Comparison of ENCODE assay signal across 10 cellular contexts in the genomic region with DNA sequence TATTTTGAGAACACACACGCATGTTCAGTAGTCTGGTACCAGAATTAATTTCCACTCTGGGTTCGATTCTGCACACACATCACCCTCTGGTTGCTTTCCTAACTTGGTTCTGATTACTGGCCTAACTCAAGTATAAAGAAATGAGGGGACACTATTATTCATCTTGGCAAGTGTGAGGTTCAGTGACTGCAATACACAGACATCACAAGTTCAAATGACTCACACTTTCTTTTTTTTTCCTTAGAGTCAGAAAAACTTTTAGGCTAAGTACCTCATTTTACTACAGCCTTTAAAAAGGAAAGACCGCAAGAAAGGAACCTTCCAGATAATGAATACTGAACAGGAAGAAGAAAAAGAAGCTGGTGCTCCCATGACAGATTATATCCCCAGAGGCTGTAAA. TPM values are rescaled to one million over a fixed set of nuclear protein-coding genes. Genes with fewer than 3 reads are reported as not detected.
A peak's percentile ranks its signal among the peaks of the same experiment; 100 is the strongest.
DNase-seq lines count a peak whose midpoint lies in the region; ATAC-seq lines count a peak whose summit lies in the region.
"Had no signal": no experiment of that assay in that cellular context is flagged by ENCODE, and none has a peak within 500 bp of the region (broad histone marks: within the 10 kb centered on the region; RNA-seq: fewer than 3 reads in every experiment).

No MANE protein-coding gene starts in this region.

- H3K4me3 Mint-ChIP-seq in activated CD4-positive, alpha-beta T cell treated with anti-CD3 and anti-CD28 coated beads for 36 hours = no peak overlapping the region

- no peaks in the 10 kb centered on the region for H3K36me3 Mint-ChIP-seq in activated CD4-positive, alpha-beta T cell treated with anti-CD3 and anti-CD28 coated beads for 36 hours (ENCODE audit: low read depth)

- H3K27ac Mint-ChIP-seq in activated CD4-positive, alpha-beta T cell treated with anti-CD3 and anti-CD28 coated beads for 36 hours = peak overlapping the region; percentile 30

- intact Hi-C loops in activated CD4-positive, alpha-beta T cell treated with anti-CD3 and anti-CD28 coated beads for 36 hours (cut with DNase I, micrococcal nuclease) = no loop called here

- peak overlapping the region; percentile 48 for H3K27ac ChIP-seq in subcutaneous abdominal adipose tissue (ENCODE audit: low read depth, low read length)

- H3K27me3 Mint-ChIP-seq in activated CD4-positive, alpha-beta T cell treated with anti-CD3 and anti-CD28 coated beads for 36 hours = peaks cover 2% of the 10 kb centered on the region

- peak overlapping the region; percentile 83 for H3K9ac ChIP-seq in adipocyte (ENCODE audit: low read length)
- H3K9ac ChIP-seq in subcutaneous abdominal adipose tissue (ENCODE audit: low read length in 5 of 5) = no peak overlapping the region

- peak; percentile 61 for ATAC-seq in activated CD4-positive, alpha-beta T cell treated with anti-CD3 and anti-CD28 coated beads for 36 hours
- ATAC-seq in HG02870 (IDR thresholded peaks at IDR 0.05; ENCODE audit: unreplicated experiment) = no peak

- POLR2A ChIA-PET in activated CD4-positive, alpha-beta T cell treated with anti-CD3 and anti-CD28 coated beads for 36 hours (lab: Charles Lee) = no interaction called here

- no peak for DNase-seq in activated CD4-positive, alpha-beta T cell treated with anti-CD3 and anti-CD28 coated beads for 36 hours
- no peak for DNase-seq in activated CD4-positive, alpha-beta T cell treated with anti-CD3 and anti-CD28 coated beads, Interleukin-2, amount 50 U/mL, for 1 hour
- peak; percentile 80 for DNase-seq in adipocyte (ENCODE audit: low read depth)
- peak; percentile 31 for DNase-seq in hepatic stellate cell (ENCODE audit: low spot score)
- DNase-seq in 8988T = no peak
- no peak for DNase-seq in NCI-H2227 treated with DMSO at 0.1 percent for 48 hours (lab: John Stamatoyannopoulos, UW)
- DNase-seq: AML-193 had no signal

- peaks cover 2% of the 10 kb centered on the region for H3K9me3 Mint-ChIP-seq in activated CD4-positive, alpha-beta T cell treated with anti-CD3 and anti-CD28 coated beads for 36 hours (ENCODE audit: low read depth)

- H3K27me3 ChIP-seq in adipocyte (replicated peaks; ENCODE audit: control insufficient read depth, insufficient read depth, low read length) (no peaks in the 10 kb centered on the region), subcutaneous abdominal adipose tissue (ENCODE audit: control insufficient read depth in 5 of 5, insufficient read depth in 4 of 5, low read length in 5 of 5) (no peaks in the 10 kb centered on the region)

- H3K4me1 ChIP-seq in adipocyte (ENCODE audit: control insufficient read depth, insufficient read depth, low read length) = peaks cover 64% of the 10 kb centered on the region
- peaks cover 4 to 27% (median 20%) of the 10 kb centered on the region in 5 donors for H3K4me1 ChIP-seq in subcutaneous abdominal adipose tissue (ENCODE audit: control insufficient read depth in 5 of 5, insufficient read depth in 5 of 5, low read length in 5 of 5)

- H3K4me3 ChIP-seq in adipocyte (ENCODE audit: low read length) = peak overlapping the region; percentile 38
- no peak overlapping the region for H3K4me3 ChIP-seq in subcutaneous abdominal adipose tissue (ENCODE audit: low read depth in 1 of 5, low read length in 5 of 5)

- CTCF ChIA-PET in activated CD4-positive, alpha-beta T cell treated with anti-CD3 and anti-CD28 coated beads for 36 hours (lab: Charles Lee) = interaction anchor here (0.7 to 0.8 kb wide), 2 partner anchors 190 to 360 kb away, joined by 3 to 4 read pairs; no protein-coding TSS in a partner anchor

- H3K36me3 ChIP-seq in adipocyte (ENCODE audit: control insufficient read depth, insufficient read depth, low read length, severe bottlenecking) (peaks cover 26% of the 10 kb centered on the region), subcutaneous abdominal adipose tissue (ENCODE audit: control insufficient read depth in 5 of 5, insufficient read depth in 5 of 5, low read length in 5 of 5) (peaks cover 0 to 25% (median 9%) of the 10 kb centered on the region in 5 donors)

- peaks cover 5% of the 10 kb centered on the region for H3K4me1 Mint-ChIP-seq in activated CD4-positive, alpha-beta T cell treated with anti-CD3 and anti-CD28 coated beads for 36 hours

- H3K9me3 ChIP-seq in adipocyte (ENCODE audit: control insufficient read depth, low read length) = no peaks in the 10 kb centered on the region
- H3K9me3 ChIP-seq in subcutaneous abdominal adipose tissue (ENCODE audit: control insufficient read depth in 5 of 5, low read length in 5 of 5) = no peaks in the 10 kb centered on the region

RNA-seq across cellular contexts. Expression of a gene that starts 37.3 kb away (rescaled TPM):
- not detected for total RNA-seq in activated CD4-positive, alpha-beta T cell treated with anti-CD3 and anti-CD28 coated beads for 36 hours
- total RNA-seq: temporal lobe had no signal

Comparison
In these comparisons a context has a peak if more than half of its experiments do, and no peak if none do; other contexts are left out.
1. DNase-seq: peak in adipocyte (single experiment) and hepatic stellate cell (single experiment); none in activated CD4-positive, alpha-beta T cell treated with anti-CD3 and anti-CD28 coated beads for 36 hours (single experiment), activated CD4-positive, alpha-beta T cell treated with anti-CD3 and anti-CD28 coated beads, Interleukin-2, amount 50 U/mL, for 1 hour (single experiment), 8988T (single experiment) and NCI-H2227 treated with DMSO at 0.1 percent for 48 hours (single experiment).